9 cellular contexts compared by ENCODE assay signal in genomic region chr9:100425758-100426157, GRCh38. TPM values are rescaled to one million over a fixed set of nuclear protein-coding genes. Genes with fewer than 3 reads are reported as not detected.
DNase-seq lines count a peak whose midpoint lies in the region; ATAC-seq and TF ChIP-seq lines count a peak whose summit lies in the region.
"Had no signal": no experiment of that assay in that cellular context is flagged by ENCODE, and none has a peak within 500 bp of the region (broad histone marks: within the 10 kb centered on the region; RNA-seq: fewer than 3 reads in every experiment).

No MANE protein-coding gene starts in this region.

- no peaks in the 10 kb centered on the region for H3K9me3 ChIP-seq in hepatocyte (ENCODE audit: low read depth)

- peaks cover 27% of the 10 kb centered on the region for H3K79me2 ChIP-seq in hepatocyte

- POLR2A ChIA-PET in activated CD8-positive, alpha-beta T cell treated with anti-CD3 and anti-CD28 coated beads for 36 hours (lab: Charles Lee): interaction anchor here (1.3 kb wide), 1 partner anchor 10 kb away, joined by 4 read pairs; no protein-coding TSS in a partner anchor

- H3K4me2 ChIP-seq in hepatocyte: peak overlapping the region; percentile 90

- H4K20me1 ChIP-seq in hepatocyte (ENCODE audit: insufficient read depth, poor library complexity, severe bottlenecking): no peaks in the 10 kb centered on the region

- peaks cover 34% of the 10 kb centered on the region for H3K4me1 Mint-ChIP-seq in activated CD4-positive, alpha-beta T cell treated with anti-CD3 and anti-CD28 coated beads, Interleukin-2, amount 10 ng/mL, durations not matched to agents 24 days and 14 days
- peaks cover 33% of the 10 kb centered on the region for H3K4me1 Mint-ChIP-seq in activated CD8-positive, alpha-beta T cell treated with anti-CD3 and anti-CD28 coated beads for 36 hours (ENCODE audit: low read depth)
- peaks cover 38% of the 10 kb centered on the region for H3K4me1 Mint-ChIP-seq in stimulated activated effector memory CD8-positive, alpha-beta T cell treated with anti-CD3 and anti-CD28 coated beads, Interleukin-12 subunit alpha, Interleukin-12 subunit beta, amount 100 ng/mL, for 72 hours

- peak overlapping the region; percentile 85 for H3K4me3 Mint-ChIP-seq in activated CD4-positive, alpha-beta T cell treated with anti-CD3 and anti-CD28 coated beads, Interleukin-2, amount 10 ng/mL, durations not matched to agents 24 days and 14 days
- H3K4me3 Mint-ChIP-seq in activated CD8-positive, alpha-beta T cell treated with anti-CD3 and anti-CD28 coated beads for 36 hours: peak overlapping the region; percentile 89
- H3K4me3 Mint-ChIP-seq in stimulated activated effector memory CD8-positive, alpha-beta T cell treated with anti-CD3 and anti-CD28 coated beads, Interleukin-12 subunit alpha, Interleukin-12 subunit beta, amount 100 ng/mL, for 72 hours: peak overlapping the region; percentile 93

- intact Hi-C loops in activated CD4-positive, alpha-beta T cell treated with anti-CD3 and anti-CD28 coated beads, Interleukin-2, amount 10 ng/mL, durations not matched to agents 24 days and 14 days (cut with micrococcal nuclease): loop anchor here (1.0 to 2.0 kb wide), 2 partner anchors 14 to 73 kb away; partner anchors contain the start of gene TEX10
- intact Hi-C loops in activated CD8-positive, alpha-beta T cell treated with anti-CD3 and anti-CD28 coated beads for 36 hours (cut with micrococcal nuclease): no loop called here
- intact Hi-C loops in posterior vena cava (cut with DNase I): loop anchor here in 1 of 2 donors (5.0 kb wide), 1 partner anchor 73 kb away; the partner anchor contains the start of gene TEX10

- H3K27me3 ChIP-seq in hepatocyte: no peaks in the 10 kb centered on the region

- H2AFZ ChIP-seq in hepatocyte: peak overlapping the region; percentile 95

- peaks cover 19% of the 10 kb centered on the region for H3K27me3 Mint-ChIP-seq in activated CD4-positive, alpha-beta T cell treated with anti-CD3 and anti-CD28 coated beads, Interleukin-2, amount 10 ng/mL, durations not matched to agents 24 days and 14 days
- peaks cover 4% of the 10 kb centered on the region for H3K27me3 Mint-ChIP-seq in activated CD8-positive, alpha-beta T cell treated with anti-CD3 and anti-CD28 coated beads for 36 hours

- no peak for TF ChIP-seq CTCF in activated CD8-positive, alpha-beta T cell treated with anti-CD3 and anti-CD28 coated beads for 36 hours (IDR thresholded peaks at IDR 0.05)
- TF ChIP-seq CTCF in hepatocyte (IDR thresholded peaks at IDR 0.05; ENCODE audit: poor library complexity): no peak

- no peaks in the 10 kb centered on the region for H3K36me3 Mint-ChIP-seq in activated CD4-positive, alpha-beta T cell treated with anti-CD3 and anti-CD28 coated beads, Interleukin-2, amount 10 ng/mL, durations not matched to agents 24 days and 14 days (ENCODE audit: low read depth)
- no peaks in the 10 kb centered on the region for H3K36me3 Mint-ChIP-seq in activated CD8-positive, alpha-beta T cell treated with anti-CD3 and anti-CD28 coated beads for 36 hours (ENCODE audit: low read depth)
- H3K36me3 Mint-ChIP-seq in stimulated activated effector memory CD8-positive, alpha-beta T cell treated with anti-CD3 and anti-CD28 coated beads, Interleukin-12 subunit alpha, Interleukin-12 subunit beta, amount 100 ng/mL, for 72 hours: peaks cover 14% of the 10 kb centered on the region

- ATAC-seq in activated CD8-positive, alpha-beta T cell treated with anti-CD3 and anti-CD28 coated beads for 36 hours: no peak
- no peak for ATAC-seq in stimulated activated effector memory CD8-positive, alpha-beta T cell treated with anti-CD3 and anti-CD28 coated beads, Interleukin-12 subunit alpha, Interleukin-12 subunit beta, amount 100 ng/mL, for 72 hours

- no peak for DNase-seq in activated CD4-positive, alpha-beta T cell treated with anti-CD3 and anti-CD28 coated beads, Interleukin-2, amount 10 ng/mL, durations not matched to agents 24 days and 14 days
- DNase-seq in activated CD4-positive, alpha-beta T cell treated with anti-CD3 and anti-CD28 coated beads, Interleukin-2, amount 50 U/mL, for 48 hours: no peak
- no peak for DNase-seq in activated CD8-positive, alpha-beta T cell treated with anti-CD3 and anti-CD28 coated beads for 36 hours
- no peak for DNase-seq in hepatocyte (ENCODE audit: low spot score)
- no peak for DNase-seq in stimulated activated effector memory CD8-positive, alpha-beta T cell treated with anti-CD3 and anti-CD28 coated beads, Interleukin-12 subunit alpha, Interleukin-12 subunit beta, amount 100 ng/mL, for 72 hours (ENCODE audit: low spot score in 2 of 2)
- no peak for DNase-seq in activated CD8-positive, alpha-beta memory T cell treated with anti-CD3 and anti-CD28 coated beads, Interleukin-2, amount 50 U/mL, for 4 hours
- DNase-seq in NCI-H1048 (lab: John Stamatoyannopoulos, UW): no peak
- DNase-seq in posterior vena cava (ENCODE audit: low spot score): no peak
- DNase-seq: cortex of kidney had no signal

- H3K27ac Mint-ChIP-seq in activated CD4-positive, alpha-beta T cell treated with anti-CD3 and anti-CD28 coated beads, Interleukin-2, amount 10 ng/mL, durations not matched to agents 24 days and 14 days: peak overlapping the region; percentile 95
- H3K27ac Mint-ChIP-seq in activated CD8-positive, alpha-beta T cell treated with anti-CD3 and anti-CD28 coated beads for 36 hours: no peak overlapping the region
- peak overlapping the region; percentile 98 for H3K27ac Mint-ChIP-seq in stimulated activated effector memory CD8-positive, alpha-beta T cell treated with anti-CD3 and anti-CD28 coated beads, Interleukin-12 subunit alpha, Interleukin-12 subunit beta, amount 100 ng/mL, for 72 hours

- H3K4me3 ChIP-seq in hepatocyte: no peak overlapping the region

- H3K36me3 ChIP-seq in hepatocyte (replicated peaks; ENCODE audit: insufficient read depth, low read depth): no peaks in the 10 kb centered on the region

- CTCF ChIA-PET in activated CD8-positive, alpha-beta T cell treated with anti-CD3 and anti-CD28 coated beads for 36 hours (lab: Charles Lee): interaction anchor here (1.6 to 4.4 kb wide), 2 partner anchors 11 to 12 kb away, joined by 3 to 32 read pairs; no protein-coding TSS in a partner anchor

- H3K9me3 Mint-ChIP-seq in activated CD4-positive, alpha-beta T cell treated with anti-CD3 and anti-CD28 coated beads, Interleukin-2, amount 10 ng/mL, durations not matched to agents 24 days and 14 days: no peaks in the 10 kb centered on the region
- no peaks in the 10 kb centered on the region for H3K9me3 Mint-ChIP-seq in activated CD8-positive, alpha-beta T cell treated with anti-CD3 and anti-CD28 coated beads for 36 hours
- no peaks in the 10 kb centered on the region for H3K9me3 Mint-ChIP-seq in stimulated activated effector memory CD8-positive, alpha-beta T cell treated with anti-CD3 and anti-CD28 coated beads, Interleukin-12 subunit alpha, Interleukin-12 subunit beta, amount 100 ng/mL, for 72 hours

- H3K27ac ChIP-seq in hepatocyte: peak overlapping the region; percentile 99

- peaks cover 20% of the 10 kb centered on the region for H3K4me1 ChIP-seq in hepatocyte (ENCODE audit: insufficient read depth)

- WGBS in hepatocyte (ENCODE audit: low lambda C conversion rate, missing lambda C conversion rate): 78% methylated on average over 1 of the region's 1 CpG

- no peaks in the 10 kb centered on the region for H3K9me2 ChIP-seq in hepatocyte (replicated peaks; ENCODE audit: insufficient read depth)

RNA-seq across cellular contexts. Expression of gene MSANTD3, which starts 1.2 kb away (rescaled TPM):
- 10.0 and 13.9 TPM in 2 replicates for total RNA-seq in activated CD4-positive, alpha-beta T cell treated with anti-CD3 and anti-CD28 coated beads, Interleukin-2, amount 10 ng/mL, durations not matched to agents 24 days and 14 days
- 10 to 100 TPM; 13.3 to 14.6 TPM for total RNA-seq in activated CD8-positive, alpha-beta T cell treated with anti-CD3 and anti-CD28 coated beads for 36 hours
- total RNA-seq in hepatocyte (34.3 and 42.2 TPM in 2 replicates), posterior vena cava (10 to 100 TPM; 26.4 to 59.4 TPM)
- polyA plus RNA-seq in hepatocyte: 33.4 and 33.8 TPM in 2 replicates

RNA-seq across cellular contexts. Expression of gene TMEFF1, which starts 47.2 kb away (rescaled TPM):
- 0.16 TPM in 1 of 2 replicates, not detected in the other for total RNA-seq in activated CD4-positive, alpha-beta T cell treated with anti-CD3 and anti-CD28 coated beads, Interleukin-2, amount 10 ng/mL, durations not matched to agents 24 days and 14 days
- total RNA-seq in activated CD8-positive, alpha-beta T cell treated with anti-CD3 and anti-CD28 coated beads for 36 hours: under 1 TPM; 0.68 to 0.78 TPM
- 8.7 and 13.7 TPM in 2 replicates for total RNA-seq in hepatocyte
- 5.4 and 5.9 TPM in 2 replicates for polyA plus RNA-seq in hepatocyte
- total RNA-seq in posterior vena cava: 1 to 10 TPM in 1 of 2 donors, under 1 TPM in 1; 0.37 to 1.5 TPM
